Comparison of ENCODE assay signal across 32 cellular contexts in genomic region chr1:243799908-243800307, GRCh38. TPM values are rescaled to one million over a fixed set of nuclear protein-coding genes. Genes with fewer than 3 reads are reported as not detected.
DNase-seq lines count a peak whose midpoint lies in the region; ATAC-seq, FAIRE-seq and TF ChIP-seq lines count a peak whose summit lies in the region.
"Had no signal": no experiment of that assay in that cellular context is flagged by ENCODE, and none has a peak within 500 bp of the region (broad histone marks: within the 10 kb centered on the region; RNA-seq: fewer than 3 reads in every experiment).

No MANE protein-coding gene starts in this region.

- BruUV-seq in IMR-90 (replicated peaks; lab: Mats Ljungman, UMichigan), result no TSS peak

- H3K23ac ChIP-seq in IMR-90 (ENCODE audit: low read depth, low read length), result peak overlapping the region; percentile 64; the same call in 1 of the 2 replicates

- H2BK20ac ChIP-seq in IMR-90 (ENCODE audit: low read depth, low read length), result peak overlapping the region; percentile 80

- peaks cover 2% of the 10 kb centered on the region; the same call in 1 of the 2 replicates for H3K36me3 ChIP-seq in IMR-90 (ENCODE audit: control insufficient read depth, insufficient read depth, low read length)
- H3K36me3 ChIP-seq in keratinocyte (ENCODE audit: control insufficient read depth in 2 of 2, extremely low read depth in 1 of 2, insufficient read depth in 2 of 2, low read length in 2 of 2), result no peaks in the 10 kb centered on the region
- H3K36me3 ChIP-seq: colonic mucosa, esophagus muscularis mucosa had no signal

- peak overlapping the region; percentile 92 for H3K14ac ChIP-seq in IMR-90 (replicated peaks; ENCODE audit: low read depth, low read length)

- H3K4me1 ChIP-seq in IMR-90 (ENCODE audit: control insufficient read depth, insufficient read depth, low read length) (peaks cover 9% of the 10 kb centered on the region), keratinocyte (ENCODE audit: control insufficient read depth, extremely low read depth, insufficient read depth, low read length) (peaks cover 8% of the 10 kb centered on the region)
- H3K4me1 ChIP-seq: colonic mucosa, testis had no signal

- peak; percentile 3 for DNase-seq in AG10803 (ENCODE audit: low read depth)
- DNase-seq in IMR-90, result peak; percentile 20
- DNase-seq in cardiac fibroblast (ENCODE audit: low read depth in 2 of 2), result peak; percentile 16 to 52
- no peak for DNase-seq in keratinocyte (ENCODE audit: low read depth, low spot score)
- no peak for DNase-seq in GM13976 (ENCODE audit: low spot score)
- no peak for DNase-seq in activated gamma-delta T cell (lab: John Stamatoyannopoulos, UW)
- DNase-seq: activated CD4-positive, alpha-beta T cell treated with anti-CD3 and anti-CD28 coated beads, Interleukin-2, amount 50 U/mL, for 48 hours; activated CD4-positive, CD25-positive, alpha-beta regulatory T cell; activated CD8-positive, alpha-beta memory T cell treated with anti-CD3 and anti-CD28 coated beads, Interleukin-2, amount 50 U/mL, for 48 hours; activated effector memory CD4-positive, alpha-beta T cell treated with anti-CD3 and anti-CD28 coated beads, Interleukin-2, amount 50 U/mL, for 16 hours; colonic mucosa; COR-L47; glutamatergic neuron; H9; left cardiac atrium; NCI-H1105; NCI-H2029 treated with DMSO at 0.1 percent for 48 hours; NCI-H345; NCI-H774; nucleus accumbens; retina; stimulated activated CD4-positive, alpha-beta T cell treated with anti-CD3 and anti-CD28 coated beads, Interleukin-12 subunit alpha, Interleukin-12 subunit beta, amount 100 ng/mL, for 4 hours; stimulated activated CD4-positive, alpha-beta T cell treated with anti-CD3 and anti-CD28 coated beads, Interleukin-4, amount 100 ng/mL, for 4 hours; stimulated activated naive CD4-positive, alpha-beta T cell treated with Interleukin-2 at 50 U/mL for 16 hours; T-helper 9 cell; testis had no signal

- dilution Hi-C loops in IMR-90 (cut with HindIII; ENCODE audit: low sequenced_read_pairs, unreplicated experiment) (no loop called here), keratinocyte (cut with MboI; ENCODE audit: extremely low pct_ligation_motif_present, low sequenced_read_pairs) (no loop called here)

- TF ChIP-seq POLR2A in IMR-90 (IDR thresholded peaks at IDR 0.05; ENCODE audit: low read depth, low read length), result no peak

- intact Hi-C loops in IMR-90 (cut with micrococcal nuclease), result loop anchor here (5.0 kb wide), 1 partner anchor 42 kb away; no protein-coding TSS in a partner anchor

- peak overlapping the region; percentile 63; the same call in 1 of the 2 replicates for H3K18ac ChIP-seq in IMR-90 (ENCODE audit: low read depth, low read length)

- H2AFZ ChIP-seq in IMR-90 (replicated peaks; ENCODE audit: low read length, poor library complexity) (no peak overlapping the region), keratinocyte (ENCODE audit: control insufficient read depth, low read length) (peak overlapping the region; percentile 9)

- H2BK15ac ChIP-seq in IMR-90 (ENCODE audit: low read depth, low read length), result peak overlapping the region; percentile 89; the same call in 2 of the 3 replicates

- H3K56ac ChIP-seq in IMR-90 (ENCODE audit: extremely low read depth, insufficient read depth, low read length), result no peak overlapping the region

- peak overlapping the region; percentile 72; the same call in 1 of the 2 replicates for H3K4ac ChIP-seq in IMR-90 (ENCODE audit: low read depth, low read length)

- peak overlapping the region; percentile 83 for H2BK5ac ChIP-seq in IMR-90 (ENCODE audit: low read depth, low read length, poor library complexity, severe bottlenecking)

- no peak overlapping the region; the same call in 1 of the 2 replicates for H3K27ac ChIP-seq in IMR-90 (ENCODE audit: insufficient read depth, low read length)
- no peak overlapping the region for H3K27ac ChIP-seq in keratinocyte (ENCODE audit: control insufficient read depth, insufficient read depth, low read length)
- H3K27ac ChIP-seq: BLaER1 treated with 17β-estradiol and CSF1 and Interleukin-3, amounts not matched to agents 10 nM and 100 nM; colonic mucosa; esophagus muscularis mucosa; RWPE1; testis had no signal

- no peak overlapping the region for H2AK9ac ChIP-seq in IMR-90 (replicated peaks; ENCODE audit: low read depth, low read length, poor library complexity)

- H3K27me3 ChIP-seq in IMR-90 (ENCODE audit: control insufficient read depth, insufficient read depth, low read length) (no peaks in the 10 kb centered on the region), keratinocyte (ENCODE audit: control insufficient read depth, extremely low read depth, insufficient read depth, low read length) (no peaks in the 10 kb centered on the region)
- H3K27me3 ChIP-seq: BLaER1 treated with 17β-estradiol and CSF1 and Interleukin-3, amounts not matched to agents 10 nM and 100 nM; colonic mucosa; esophagus muscularis mucosa; testis had no signal

- no peak for ATAC-seq in IMR-90 (ENCODE audit: low read depth)
- no peak for ATAC-seq in HG02623 (IDR thresholded peaks at IDR 0.05; ENCODE audit: unreplicated experiment)
- no peak for ATAC-seq in HG02763 (IDR thresholded peaks at IDR 0.05; ENCODE audit: unreplicated experiment)
- ATAC-seq: left cardiac atrium had no signal

- no peak overlapping the region; the same call in 1 of the 2 replicates for H4K5ac ChIP-seq in IMR-90 (ENCODE audit: low read depth, low read length)

- no peak overlapping the region for H3K4me3 ChIP-seq in AG10803 (ENCODE audit: low read length)
- H3K4me3 ChIP-seq in IMR-90 (ENCODE audit: insufficient read depth, low read depth, low read length), result no peak overlapping the region
- no peak overlapping the region for H3K4me3 ChIP-seq in cardiac fibroblast (replicated peaks in 1 of 2; ENCODE audit: low read depth in 2 of 2, low read length in 2 of 2)
- H3K4me3 ChIP-seq in keratinocyte (ENCODE audit: control insufficient read depth in 2 of 3, extremely low read depth in 1 of 3, insufficient read depth in 2 of 3, low read depth in 1 of 3, low read length in 3 of 3), result no peak overlapping the region
- H3K4me3 ChIP-seq: BLaER1 treated with 17β-estradiol and CSF1 and Interleukin-3, amounts not matched to agents 10 nM and 100 nM; colonic mucosa; esophagus muscularis mucosa; testis had no signal

- H4K20me1 ChIP-seq in IMR-90 (ENCODE audit: insufficient read depth, low read length) (peaks cover 5% of the 10 kb centered on the region; the same call in 1 of the 2 replicates), keratinocyte (ENCODE audit: control insufficient read depth, extremely low read depth, insufficient read depth, low read length) (no peaks in the 10 kb centered on the region)

- H4K8ac ChIP-seq in IMR-90 (ENCODE audit: low read depth in 2 of 2, low read length in 2 of 2), result peak overlapping the region in 1 of 2 experiments; percentile 44; a peak in 1 of 4 replicates

- TF ChIP-seq CTCF in AG10803 (conservative IDR thresholded peaks at IDR 0.05; ENCODE audit: low read length), result no peak
- no peak for TF ChIP-seq CTCF in IMR-90 (conservative IDR thresholded peaks at IDR 0.05; ENCODE audit: low read depth, low read length)
- no peak for TF ChIP-seq CTCF in cardiac fibroblast (IDR thresholded peaks at IDR 0.05; ENCODE audit: low read depth, low read length)
- TF ChIP-seq CTCF in keratinocyte (optimal IDR thresholded peaks at IDR 0.05 in 1 of 3, IDR thresholded peaks at IDR 0.05 in 1 of 3, conservative IDR thresholded peaks at IDR 0.05 in 1 of 3; ENCODE audit: extremely low read depth in 1 of 3, insufficient read depth in 2 of 3, low read length in 3 of 3), result no peak
- no peak for TF ChIP-seq CTCF in GM13976 (IDR thresholded peaks at IDR 0.05; ENCODE audit: borderline replicate concordance, control extremely low read depth, extremely low read depth, insufficient read depth, missing control alignments)

- H3K9me1 ChIP-seq in IMR-90 (ENCODE audit: insufficient read depth, low read length) (peaks cover 7% of the 10 kb centered on the region), keratinocyte (ENCODE audit: control insufficient read depth, extremely low read depth, insufficient read depth, low read length) (no peaks in the 10 kb centered on the region)

- H3K79me1 ChIP-seq in IMR-90 (ENCODE audit: low read depth in 1 of 2, low read length in 2 of 2), result peaks cover 18 to 40% of the 10 kb centered on the region in 2 experiments

- peak overlapping the region; percentile 84; the same call in 1 of the 2 replicates for H2AK5ac ChIP-seq in IMR-90 (ENCODE audit: low read depth, low read length)

- no peak for TF ChIP-seq RAD21 in IMR-90 (IDR thresholded peaks at IDR 0.05; ENCODE audit: low read length)

- H2BK120ac ChIP-seq in IMR-90 (ENCODE audit: low read depth, low read length), result peak overlapping the region; percentile 81

- H3K4me2 ChIP-seq in IMR-90 (ENCODE audit: low read depth, low read length) (peak overlapping the region; percentile 50; the same call in 1 of the 2 replicates), keratinocyte (ENCODE audit: control insufficient read depth, extremely low read depth, insufficient read depth, low read depth, low read length) (no peak overlapping the region)

- H3K79me2 ChIP-seq in keratinocyte (ENCODE audit: control insufficient read depth, insufficient read depth, low read length), result no peaks in the 10 kb centered on the region

- POLR2A ChIA-PET in IMR-90 (lab: Charles Lee; ENCODE audit: unreplicated experiment), result interaction anchor here (0.7 kb wide), 1 partner anchor 54 kb away, joined by 3 read pairs; no protein-coding TSS in a partner anchor

- in situ Hi-C loops in IMR-90 (cut with MboI; ENCODE audit: low sequenced_read_pairs), result no loop called here
- in situ Hi-C loops in GM13976 (cut with MboI; ENCODE audit: low sequenced_read_pairs, unreplicated experiment), result no loop called here

- no peaks in the 10 kb centered on the region for H3K9me3 ChIP-seq in IMR-90 (ENCODE audit: control insufficient read depth, insufficient read depth, low read length)
- H3K9me3 ChIP-seq in keratinocyte (ENCODE audit: control insufficient read depth, low read depth, low read length), result no peaks in the 10 kb centered on the region
- H3K9me3 ChIP-seq: colonic mucosa, esophagus muscularis mucosa, testis had no signal

- FAIRE-seq in keratinocyte (lab: Jason Lieb, UNC), result no peak
- FAIRE-seq: urothelium cell line had no signal

- H3K9ac ChIP-seq in IMR-90 (ENCODE audit: low read depth, low read length) (peak overlapping the region; percentile 49; the same call in 1 of the 2 replicates), keratinocyte (ENCODE audit: control insufficient read depth, extremely low read depth, insufficient read depth, low read length) (no peak overlapping the region)
- H3K9ac ChIP-seq: BLaER1 treated with 17β-estradiol and CSF1 and Interleukin-3, amounts not matched to agents 10 nM and 100 nM had no signal

- CTCF ChIA-PET in IMR-90 (lab: Yijun Ruan, JAX), result no interaction called here

- H4K91ac ChIP-seq in IMR-90 (ENCODE audit: insufficient read depth, low read depth, low read length), result peak overlapping the region; percentile 26; the same call in 1 of the 2 replicates

RNA-seq across cellular contexts. Expression of gene AKT3, which starts 50.1 kb away (rescaled TPM):
- 19.4 and 30.0 TPM in 2 replicates for total RNA-seq in IMR-90 (2012; rRNA removed)
- polyA plus RNA-seq in IMR-90 (2012; rRNA removed) (13.6 and 15.2 TPM in 2 replicates), keratinocyte (2.7 to 4.2 TPM (median 2.9 TPM) in 3 replicates)
- 5.0 and 7.1 TPM in 2 replicates for polyA plus RNA-seq in IMR-90 (2012; cell fraction: cytosol; rRNA removed)
- 2.6 and 20.5 TPM in 2 replicates for polyA plus RNA-seq in IMR-90 (2012; cell fraction: nucleus; rRNA removed; ENCODE audit: low replicate concordance)
- polyA plus RNA-seq in keratinocyte (2011; ENCODE audit: low read depth), result 4.9 TPM
- polyA plus RNA-seq in keratinocyte (2011; cell fraction: cytosol; rRNA removed), result 3.9 and 6.2 TPM in 2 replicates
- polyA plus RNA-seq in keratinocyte (2011; cell fraction: nucleus; rRNA removed), result 3.6 and 4.1 TPM in 2 replicates
- polyA plus RNA-seq in keratinocyte (2012; ENCODE audit: low replicate concordance), result 1.2 and 4.5 TPM in 2 replicates
- polyA minus RNA-seq in keratinocyte, result 3.0 to 3.5 TPM (median 3.3 TPM) in 3 replicates
- polyA minus RNA-seq in keratinocyte (2011; cell fraction: cytosol; rRNA and poly(A)+ RNA removed), result 3.8 TPM
- polyA minus RNA-seq in keratinocyte (2011; cell fraction: nucleus; rRNA and poly(A)+ RNA removed), result 3.9 and 7.4 TPM in 2 replicates

Comparison
In these comparisons a context has a peak if more than half of its experiments do, and no peak if none do; other contexts are left out.
1. DNase-seq: peak in AG10803 (single experiment), IMR-90 (single experiment) and cardiac fibroblast (2 of 2); none in keratinocyte (single experiment), GM13976 (single experiment) and activated gamma-delta T cell (single experiment).